Comparison of ENCODE assay signal across 1 cellular context in the genomic region with DNA sequence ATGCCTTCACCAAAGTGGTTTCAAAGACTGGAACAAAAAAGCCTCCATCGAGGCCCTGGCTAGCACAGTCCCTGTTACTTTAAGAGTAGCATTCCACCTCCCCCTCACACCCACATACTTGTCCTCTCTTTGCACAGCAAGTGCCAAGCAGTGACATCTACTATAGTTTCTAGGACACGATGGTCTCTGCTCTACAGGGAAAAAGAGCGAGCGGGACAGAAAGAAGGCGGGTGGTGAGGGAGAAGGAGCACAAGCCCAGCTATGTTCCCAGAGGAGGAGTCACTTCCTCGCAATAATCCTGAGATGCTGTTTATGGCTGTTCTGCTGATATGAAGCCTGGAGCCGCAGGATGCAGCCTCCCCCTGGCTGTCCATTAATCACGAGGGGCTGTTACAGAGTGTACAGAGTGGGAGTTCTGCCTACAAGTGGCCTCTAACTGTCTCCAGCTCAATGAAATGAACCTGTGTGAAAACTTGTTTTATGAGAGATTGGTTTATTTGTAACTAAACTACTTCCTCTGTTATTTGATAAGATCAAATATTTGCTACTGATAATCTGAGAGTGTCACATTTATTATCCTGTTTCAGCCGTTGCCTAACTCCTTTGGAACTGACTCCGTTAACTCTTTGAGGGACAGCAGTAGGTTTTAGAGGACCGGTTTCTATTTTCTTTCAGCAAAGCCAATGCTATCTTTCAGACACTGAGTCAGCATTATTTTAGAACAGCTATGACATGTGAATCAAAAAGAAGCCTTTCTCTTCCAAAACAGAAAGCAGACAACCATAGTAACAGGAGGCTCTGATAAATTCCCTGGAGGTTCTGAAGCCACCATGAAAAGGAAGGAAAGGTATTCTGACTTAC.
A peak's percentile ranks its signal among the peaks of the same experiment; 100 is the strongest.
TF ChIP-seq lines count a peak whose summit lies in the region.

No MANE protein-coding gene starts in this region.

TF ChIP-seq in HEK293, 187 proteins besides CTCF, POLR2A, EP300 and RAD21 (continued from another document):
- TF ChIP-seq, protein P1, sequence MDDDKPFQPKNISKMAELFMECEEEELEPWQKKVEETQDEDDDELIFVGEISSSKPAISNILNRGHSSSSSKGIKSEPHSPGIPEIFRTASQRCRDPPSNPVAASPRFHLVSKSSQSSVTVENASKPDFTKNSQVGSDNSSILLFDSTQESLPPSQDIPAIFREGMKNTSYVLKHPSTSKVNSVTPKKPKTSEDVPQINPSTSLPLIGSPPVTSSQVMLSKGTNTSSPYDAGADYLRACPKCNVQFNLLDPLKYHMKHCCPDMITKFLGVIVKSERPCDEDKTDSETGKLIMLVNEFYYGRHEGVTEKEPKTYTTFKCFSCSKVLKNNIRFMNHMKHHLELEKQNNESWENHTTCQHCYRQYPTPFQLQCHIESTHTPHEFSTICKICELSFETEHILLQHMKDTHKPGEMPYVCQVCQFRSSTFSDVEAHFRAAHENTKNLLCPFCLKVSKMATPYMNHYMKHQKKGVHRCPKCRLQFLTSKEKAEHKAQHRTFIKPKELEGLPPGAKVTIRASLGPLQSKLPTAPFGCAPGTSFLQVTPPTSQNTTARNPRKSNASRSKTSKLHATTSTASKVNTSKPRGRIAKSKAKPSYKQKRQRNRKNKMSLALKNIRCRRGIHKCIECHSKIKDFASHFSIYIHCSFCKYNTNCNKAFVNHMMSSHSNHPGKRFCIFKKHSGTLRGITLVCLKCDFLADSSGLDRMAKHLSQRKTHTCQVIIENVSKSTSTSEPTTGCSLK (tag by site-specific recombination; IDR thresholded peaks at IDR 0.05) = no peak
- TF ChIP-seq ZNF140 (tag by site-specific recombination; IDR thresholded peaks at IDR 0.05) (no peak), ZNF423 (tag by site-specific recombination; IDR thresholded peaks at IDR 0.05) (no peak), ZNF169 (tag by site-specific recombination; IDR thresholded peaks at IDR 0.05) (no peak), ZNF2 (tag by site-specific recombination; IDR thresholded peaks at IDR 0.05) (no peak), ZSCAN16 (tag by site-specific recombination; IDR thresholded peaks at IDR 0.05) (no peak), EGR2 (tag by site-specific recombination; IDR thresholded peaks at IDR 0.05; ENCODE audit: low read depth) (peak; percentile 88), ZNF223 (tag by site-specific recombination; IDR thresholded peaks at IDR 0.05) (no peak), FEZF1 (tag by site-specific recombination; IDR thresholded peaks at IDR 0.05) (peak; percentile 97), ZNF670 (tag by site-specific recombination; IDR thresholded peaks at IDR 0.05; ENCODE audit: low read depth) (no peak), ZSCAN23 (tag by site-specific recombination; IDR thresholded peaks at IDR 0.05) (no peak), ZNF664 (tag by site-specific recombination; IDR thresholded peaks at IDR 0.05) (peak; percentile 40; the same call in 1 of the 2 replicates), ZNF274 (IDR thresholded peaks at IDR 0.05; ENCODE audit: low read length) (no peak), ZNF274 (tag by site-specific recombination; IDR thresholded peaks at IDR 0.05; ENCODE audit: borderline replicate concordance) (no peak), ZNF510 (tag by site-specific recombination; IDR thresholded peaks at IDR 0.05; ENCODE audit: insufficient replicate concordance) (no peak), GFI1B (tag by site-specific recombination; IDR thresholded peaks at IDR 0.05) (no peak), GLI4 (tag by site-specific recombination; IDR thresholded peaks at IDR 0.05) (no peak), SETDB1 (IDR thresholded peaks at IDR 0.05; ENCODE audit: insufficient read length, low read length) (peak; percentile 62), ZNF174 (tag by site-specific recombination; IDR thresholded peaks at IDR 0.05) (no peak), RBAK (tag by site-specific recombination; IDR thresholded peaks at IDR 0.05) (no peak), ZNF623 (tag by site-specific recombination; IDR thresholded peaks at IDR 0.05) (no peak), ZNF558 (tag by site-specific recombination; IDR thresholded peaks at IDR 0.05) (no peak), KLF7 (tag by site-specific recombination; IDR thresholded peaks at IDR 0.05; ENCODE audit: borderline replicate concordance) (no peak; the same call in 1 of the 2 replicates), MEIS1 (CRISPR knock-in tag; IDR thresholded peaks at IDR 0.05; ENCODE audit: borderline replicate concordance) (no peak), ZBTB17 (tag by site-specific recombination; IDR thresholded peaks at IDR 0.05) (peak; percentile 79)
- TF ChIP-seq, protein P2, sequence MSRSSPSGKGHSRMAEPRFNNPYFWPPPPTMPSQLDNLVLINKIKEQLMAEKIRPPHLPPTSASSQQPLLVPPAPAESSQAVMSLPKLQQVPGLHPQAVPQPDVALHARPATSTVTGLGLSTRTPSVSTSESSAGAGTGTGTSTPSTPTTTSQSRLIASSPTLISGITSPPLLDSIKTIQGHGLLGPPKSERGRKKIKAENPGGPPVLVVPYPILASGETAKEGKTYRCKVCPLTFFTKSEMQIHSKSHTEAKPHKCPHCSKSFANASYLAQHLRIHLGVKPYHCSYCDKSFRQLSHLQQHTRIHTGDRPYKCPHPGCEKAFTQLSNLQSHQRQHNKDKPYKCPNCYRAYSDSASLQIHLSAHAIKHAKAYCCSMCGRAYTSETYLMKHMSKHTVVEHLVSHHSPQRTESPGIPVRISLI (tag by site-specific recombination; IDR thresholded peaks at IDR 0.05) = no peak
- TF ChIP-seq, protein P3, sequence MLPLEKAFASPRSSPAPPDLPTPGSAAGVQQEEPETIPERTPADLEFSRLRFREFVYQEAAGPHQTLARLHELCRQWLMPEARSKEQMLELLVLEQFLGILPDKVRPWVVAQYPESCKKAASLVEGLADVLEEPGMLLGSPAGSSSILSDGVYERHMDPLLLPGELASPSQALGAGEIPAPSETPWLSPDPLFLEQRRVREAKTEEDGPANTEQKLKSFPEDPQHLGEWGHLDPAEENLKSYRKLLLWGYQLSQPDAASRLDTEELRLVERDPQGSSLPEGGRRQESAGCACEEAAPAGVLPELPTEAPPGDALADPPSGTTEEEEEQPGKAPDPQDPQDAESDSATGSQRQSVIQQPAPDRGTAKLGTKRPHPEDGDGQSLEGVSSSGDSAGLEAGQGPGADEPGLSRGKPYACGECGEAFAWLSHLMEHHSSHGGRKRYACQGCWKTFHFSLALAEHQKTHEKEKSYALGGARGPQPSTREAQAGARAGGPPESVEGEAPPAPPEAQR (tag by site-specific recombination; IDR thresholded peaks at IDR 0.05) = no peak
- TF ChIP-seq, protein P4, sequence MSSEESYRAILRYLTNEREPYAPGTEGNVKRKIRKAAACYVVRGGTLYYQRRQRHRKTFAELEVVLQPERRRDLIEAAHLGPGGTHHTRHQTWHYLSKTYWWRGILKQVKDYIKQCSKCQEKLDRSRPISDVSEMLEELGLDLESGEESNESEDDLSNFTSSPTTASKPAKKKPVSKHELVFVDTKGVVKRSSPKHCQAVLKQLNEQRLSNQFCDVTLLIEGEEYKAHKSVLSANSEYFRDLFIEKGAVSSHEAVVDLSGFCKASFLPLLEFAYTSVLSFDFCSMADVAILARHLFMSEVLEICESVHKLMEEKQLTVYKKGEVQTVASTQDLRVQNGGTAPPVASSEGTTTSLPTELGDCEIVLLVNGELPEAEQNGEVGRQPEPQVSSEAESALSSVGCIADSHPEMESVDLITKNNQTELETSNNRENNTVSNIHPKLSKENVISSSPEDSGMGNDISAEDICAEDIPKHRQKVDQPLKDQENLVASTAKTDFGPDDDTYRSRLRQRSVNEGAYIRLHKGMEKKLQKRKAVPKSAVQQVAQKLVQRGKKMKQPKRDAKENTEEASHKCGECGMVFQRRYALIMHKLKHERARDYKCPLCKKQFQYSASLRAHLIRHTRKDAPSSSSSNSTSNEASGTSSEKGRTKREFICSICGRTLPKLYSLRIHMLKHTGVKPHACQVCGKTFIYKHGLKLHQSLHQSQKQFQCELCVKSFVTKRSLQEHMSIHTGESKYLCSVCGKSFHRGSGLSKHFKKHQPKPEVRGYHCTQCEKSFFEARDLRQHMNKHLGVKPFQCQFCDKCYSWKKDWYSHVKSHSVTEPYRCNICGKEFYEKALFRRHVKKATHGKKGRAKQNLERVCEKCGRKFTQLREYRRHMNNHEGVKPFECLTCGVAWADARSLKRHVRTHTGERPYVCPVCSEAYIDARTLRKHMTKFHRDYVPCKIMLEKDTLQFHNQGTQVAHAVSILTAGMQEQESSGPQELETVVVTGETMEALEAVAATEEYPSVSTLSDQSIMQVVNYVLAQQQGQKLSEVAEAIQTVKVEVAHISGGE (tag by site-specific recombination; conservative IDR thresholded peaks at IDR 0.05; ENCODE audit: low read depth) = 0 out of 2 replicates have a peak, but pooled peaks have one; percentile 7
- TF ChIP-seq, protein P5, sequence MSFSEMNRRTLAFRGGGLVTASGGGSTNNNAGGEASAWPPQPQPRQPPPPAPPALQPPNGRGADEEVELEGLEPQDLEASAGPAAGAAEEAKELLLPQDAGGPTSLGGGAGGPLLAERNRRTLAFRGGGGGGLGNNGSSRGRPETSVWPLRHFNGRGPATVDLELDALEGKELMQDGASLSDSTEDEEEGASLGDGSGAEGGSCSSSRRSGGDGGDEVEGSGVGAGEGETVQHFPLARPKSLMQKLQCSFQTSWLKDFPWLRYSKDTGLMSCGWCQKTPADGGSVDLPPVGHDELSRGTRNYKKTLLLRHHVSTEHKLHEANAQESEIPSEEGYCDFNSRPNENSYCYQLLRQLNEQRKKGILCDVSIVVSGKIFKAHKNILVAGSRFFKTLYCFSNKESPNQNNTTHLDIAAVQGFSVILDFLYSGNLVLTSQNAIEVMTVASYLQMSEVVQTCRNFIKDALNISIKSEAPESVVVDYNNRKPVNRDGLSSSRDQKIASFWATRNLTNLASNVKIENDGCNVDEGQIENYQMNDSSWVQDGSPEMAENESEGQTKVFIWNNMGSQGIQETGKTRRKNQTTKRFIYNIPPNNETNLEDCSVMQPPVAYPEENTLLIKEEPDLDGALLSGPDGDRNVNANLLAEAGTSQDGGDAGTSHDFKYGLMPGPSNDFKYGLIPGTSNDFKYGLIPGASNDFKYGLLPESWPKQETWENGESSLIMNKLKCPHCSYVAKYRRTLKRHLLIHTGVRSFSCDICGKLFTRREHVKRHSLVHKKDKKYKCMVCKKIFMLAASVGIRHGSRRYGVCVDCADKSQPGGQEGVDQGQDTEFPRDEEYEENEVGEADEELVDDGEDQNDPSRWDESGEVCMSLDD (tag by site-specific recombination; IDR thresholded peaks at IDR 0.05) = no peak
- TF ChIP-seq, protein P6, sequence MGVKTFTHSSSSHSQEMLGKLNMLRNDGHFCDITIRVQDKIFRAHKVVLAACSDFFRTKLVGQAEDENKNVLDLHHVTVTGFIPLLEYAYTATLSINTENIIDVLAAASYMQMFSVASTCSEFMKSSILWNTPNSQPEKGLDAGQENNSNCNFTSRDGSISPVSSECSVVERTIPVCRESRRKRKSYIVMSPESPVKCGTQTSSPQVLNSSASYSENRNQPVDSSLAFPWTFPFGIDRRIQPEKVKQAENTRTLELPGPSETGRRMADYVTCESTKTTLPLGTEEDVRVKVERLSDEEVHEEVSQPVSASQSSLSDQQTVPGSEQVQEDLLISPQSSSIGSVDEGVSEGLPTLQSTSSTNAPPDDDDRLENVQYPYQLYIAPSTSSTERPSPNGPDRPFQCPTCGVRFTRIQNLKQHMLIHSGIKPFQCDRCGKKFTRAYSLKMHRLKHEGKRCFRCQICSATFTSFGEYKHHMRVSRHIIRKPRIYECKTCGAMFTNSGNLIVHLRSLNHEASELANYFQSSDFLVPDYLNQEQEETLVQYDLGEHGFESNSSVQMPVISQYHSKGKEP (tag by site-specific recombination; IDR thresholded peaks at IDR 0.05) = 0 out of 2 replicates have a peak, but pooled peaks have one; percentile 30
- TF ChIP-seq, protein P7, sequence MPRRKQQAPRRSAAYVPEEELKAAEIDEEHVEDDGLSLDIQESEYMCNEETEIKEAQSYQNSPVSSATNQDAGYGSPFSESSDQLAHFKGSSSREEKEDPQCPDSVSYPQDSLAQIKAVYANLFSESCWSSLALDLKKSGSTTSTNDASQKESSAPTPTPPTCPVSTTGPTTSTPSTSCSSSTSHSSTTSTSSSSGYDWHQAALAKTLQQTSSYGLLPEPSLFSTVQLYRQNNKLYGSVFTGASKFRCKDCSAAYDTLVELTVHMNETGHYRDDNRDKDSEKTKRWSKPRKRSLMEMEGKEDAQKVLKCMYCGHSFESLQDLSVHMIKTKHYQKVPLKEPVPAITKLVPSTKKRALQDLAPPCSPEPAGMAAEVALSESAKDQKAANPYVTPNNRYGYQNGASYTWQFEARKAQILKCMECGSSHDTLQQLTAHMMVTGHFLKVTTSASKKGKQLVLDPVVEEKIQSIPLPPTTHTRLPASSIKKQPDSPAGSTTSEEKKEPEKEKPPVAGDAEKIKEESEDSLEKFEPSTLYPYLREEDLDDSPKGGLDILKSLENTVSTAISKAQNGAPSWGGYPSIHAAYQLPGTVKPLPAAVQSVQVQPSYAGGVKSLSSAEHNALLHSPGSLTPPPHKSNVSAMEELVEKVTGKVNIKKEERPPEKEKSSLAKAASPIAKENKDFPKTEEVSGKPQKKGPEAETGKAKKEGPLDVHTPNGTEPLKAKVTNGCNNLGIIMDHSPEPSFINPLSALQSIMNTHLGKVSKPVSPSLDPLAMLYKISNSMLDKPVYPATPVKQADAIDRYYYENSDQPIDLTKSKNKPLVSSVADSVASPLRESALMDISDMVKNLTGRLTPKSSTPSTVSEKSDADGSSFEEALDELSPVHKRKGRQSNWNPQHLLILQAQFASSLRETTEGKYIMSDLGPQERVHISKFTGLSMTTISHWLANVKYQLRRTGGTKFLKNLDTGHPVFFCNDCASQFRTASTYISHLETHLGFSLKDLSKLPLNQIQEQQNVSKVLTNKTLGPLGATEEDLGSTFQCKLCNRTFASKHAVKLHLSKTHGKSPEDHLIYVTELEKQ (tag by site-specific recombination; IDR thresholded peaks at IDR 0.05; ENCODE audit: borderline replicate concordance) = no peak
